8 cellular contexts compared by ENCODE assay signal in the genomic region with DNA sequence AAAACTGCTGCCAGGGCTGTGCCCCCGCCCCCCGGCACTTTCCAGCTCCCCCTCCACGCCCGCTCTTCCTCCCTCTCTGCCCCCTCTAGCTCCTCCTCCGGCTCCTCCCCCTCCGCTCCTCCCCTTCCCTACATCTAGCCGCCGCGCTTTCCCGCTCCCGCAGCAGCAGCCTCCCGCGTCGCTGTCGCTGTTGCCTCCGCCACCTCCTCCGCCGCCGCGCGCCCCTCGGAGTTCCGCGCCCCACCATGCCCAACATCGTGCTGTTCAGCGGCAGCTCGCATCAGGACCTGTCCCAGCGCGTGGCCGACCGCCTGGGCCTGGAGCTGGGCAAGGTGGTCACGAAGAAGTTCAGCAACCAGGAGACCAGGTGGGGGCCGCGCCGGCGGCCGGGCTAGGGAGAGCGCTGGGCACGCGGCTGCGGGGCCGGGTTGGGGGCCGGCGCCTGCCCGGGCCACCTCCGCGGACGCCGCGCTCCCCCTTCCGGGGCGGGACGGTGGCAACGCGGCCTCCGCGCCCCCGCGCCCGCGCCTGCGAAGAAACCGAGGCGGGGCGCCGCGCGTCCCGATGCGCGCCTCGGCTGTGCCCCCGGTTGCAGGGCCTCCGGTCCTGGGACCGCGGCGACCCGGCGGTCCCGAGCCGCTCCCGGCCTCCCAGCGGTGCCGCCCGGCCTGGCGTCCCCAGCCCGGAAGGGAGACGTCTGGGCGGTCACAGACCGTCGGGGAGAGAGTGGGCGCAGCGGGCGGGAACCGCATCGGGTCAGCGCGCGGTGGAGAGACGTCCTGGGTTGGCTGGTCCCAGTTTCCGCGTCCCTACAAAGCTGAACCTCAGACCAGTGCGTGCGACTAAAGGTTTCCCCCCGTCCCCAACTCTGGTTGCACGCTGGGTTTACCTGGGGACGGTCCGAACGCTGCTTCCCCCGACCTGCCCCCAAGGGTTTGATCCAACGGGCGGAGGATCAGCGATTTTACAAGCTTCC. TPM values are rescaled to one million over a fixed set of nuclear protein-coding genes. Genes with fewer than 3 reads are reported as not detected.
A peak's percentile ranks its signal among the peaks of the same experiment; 100 is the strongest.
DNase-seq lines count a peak whose midpoint lies in the region; ATAC-seq and TF ChIP-seq lines count a peak whose summit lies in the region.

A gene (plus strand): TSS at position 160 of the 976 bp plus-strand sequence. CDS start 86 bp downstream, at position 246.

- H3K9me3 Mint-ChIP-seq in Calu3 (ENCODE audit: low read depth, unreplicated experiment) = no peaks in the 10 kb centered on the region

- intact Hi-C loops in Calu3 (cut with micrococcal nuclease; ENCODE audit: unreplicated experiment) (no loop called here), left ventricle myocardium inferior (cut with micrococcal nuclease) (no loop called here), uterus (cut with DNase I; ENCODE audit: low total_unique reads) (no loop called here)

- H3K27ac Mint-ChIP-seq in Calu3 (ENCODE audit: unreplicated experiment) = peak within 1 kb of the TSS; percentile 47

- peak in 1 of 2 donors; percentile 68 for TF ChIP-seq POLR2A in uterus (IDR thresholded peaks at IDR 0.05)

- H3K4me3 ChIP-seq in left ventricle myocardium inferior (peak within 1 kb of the TSS; percentile 69), uterus (peak within 1 kb of the TSS; percentile 55 to 69)

- H3K27me3 Mint-ChIP-seq in Calu3 (ENCODE audit: unreplicated experiment) = no peaks in the 10 kb centered on the region

- H3K4me1 Mint-ChIP-seq in Calu3 (ENCODE audit: low read depth, unreplicated experiment) = peaks cover 8% of the 10 kb centered on the region

- H3K36me3 Mint-ChIP-seq in Calu3 (ENCODE audit: insufficient read depth, unreplicated experiment) = peaks cover 17% of the 10 kb centered on the region

- no TSS peak for BruUV-seq in Calu3 (replicated peaks; lab: Mats Ljungman, UMichigan)

- ATAC-seq in GM21528 (IDR thresholded peaks at IDR 0.05; ENCODE audit: low FRiP score, unreplicated experiment) = peak; percentile 86

- H3K27me3 ChIP-seq in left ventricle myocardium inferior (ENCODE audit: low read depth) = peaks cover 6% of the 10 kb centered on the region
- no peaks in the 10 kb centered on the region for H3K27me3 ChIP-seq in uterus

- CTCF ChIA-PET in Calu3 (lab: Charles Lee) = interaction anchor here (0.7 to 2.2 kb wide), 5 partner anchors 12 to 1417 kb away, joined by 3 to 9 read pairs (median 3); no protein-coding TSS in a partner anchor

- TF ChIP-seq CTCF in Calu3 (IDR thresholded peaks at IDR 0.05; ENCODE audit: unreplicated experiment) = no peak
- TF ChIP-seq CTCF in left ventricle myocardium inferior (IDR thresholded peaks at IDR 0.05; ENCODE audit: borderline replicate concordance) = no peak
- peak in 1 of 4 experiments; percentile 4 for TF ChIP-seq CTCF in uterus (IDR thresholded peaks at IDR 0.05)

- H3K27ac ChIP-seq in KOPT-K1 (ENCODE audit: low read depth, low read length, poor library complexity, severe bottlenecking) (peak within 1 kb of the TSS; percentile 70), left ventricle myocardium inferior (replicated peaks) (peak within 1 kb of the TSS; percentile 40), uterus (peak within 1 kb of the TSS; percentile 54 to 76)

- H3K36me3 ChIP-seq in KOPT-K1 (ENCODE audit: insufficient read depth, low read length) = peaks cover 14% of the 10 kb centered on the region; the same call in 1 of the 2 replicates
- no peaks in the 10 kb centered on the region for H3K36me3 ChIP-seq in left ventricle myocardium inferior
- no peaks in the 10 kb centered on the region for H3K36me3 ChIP-seq in uterus

- DNase-seq in Calu3 (peak; percentile 74), SW480 (ENCODE audit: low spot score) (peak; percentile 58), left ventricle myocardium inferior (peak; percentile 67), putamen (ENCODE audit: low spot score) (peak; percentile 64), uterus (peak; percentile 71 to 72)
- DNase-seq in activated naive CD8-positive, alpha-beta T cell treated with anti-CD3 and anti-CD28 coated beads, Interleukin-2, amount 50 U/mL, for 16 hours (ENCODE audit: low read depth, low spot score) = peak; percentile 62

- H3K9me3 ChIP-seq in KOPT-K1 (ENCODE audit: insufficient read depth, low read length, poor library complexity, severe bottlenecking) = no peaks in the 10 kb centered on the region
- H3K9me3 ChIP-seq in left ventricle myocardium inferior (replicated peaks) = no peaks in the 10 kb centered on the region
- no peaks in the 10 kb centered on the region for H3K9me3 ChIP-seq in uterus

- peak within 1 kb of the TSS; percentile 79 for H3K4me3 Mint-ChIP-seq in Calu3 (ENCODE audit: low read depth, unreplicated experiment)

- H3K4me1 ChIP-seq in left ventricle myocardium inferior = peaks cover 3% of the 10 kb centered on the region
- no peaks in the 10 kb centered on the region for H3K4me1 ChIP-seq in uterus

RNA-seq across cellular contexts. Expression of the gene that starts here (rescaled TPM):
- 95.9 and 102 TPM in 2 replicates for total RNA-seq in Calu3 (2022)
- total RNA-seq in left ventricle myocardium inferior = 3.7 TPM
- total RNA-seq in uterus = 10 to 100 TPM; 12.8 to 67.9 (median 32.4) TPM

Comparison
In these comparisons a context has a peak if more than half of its experiments do, and no peak if none do; other contexts are left out.
1. Peak in every context shown above with its lines: DNase-seq, ATAC-seq, H3K4me3 ChIP-seq and H3K27ac ChIP-seq.